8 cellular contexts compared by ENCODE assay signal in the genomic region with DNA sequence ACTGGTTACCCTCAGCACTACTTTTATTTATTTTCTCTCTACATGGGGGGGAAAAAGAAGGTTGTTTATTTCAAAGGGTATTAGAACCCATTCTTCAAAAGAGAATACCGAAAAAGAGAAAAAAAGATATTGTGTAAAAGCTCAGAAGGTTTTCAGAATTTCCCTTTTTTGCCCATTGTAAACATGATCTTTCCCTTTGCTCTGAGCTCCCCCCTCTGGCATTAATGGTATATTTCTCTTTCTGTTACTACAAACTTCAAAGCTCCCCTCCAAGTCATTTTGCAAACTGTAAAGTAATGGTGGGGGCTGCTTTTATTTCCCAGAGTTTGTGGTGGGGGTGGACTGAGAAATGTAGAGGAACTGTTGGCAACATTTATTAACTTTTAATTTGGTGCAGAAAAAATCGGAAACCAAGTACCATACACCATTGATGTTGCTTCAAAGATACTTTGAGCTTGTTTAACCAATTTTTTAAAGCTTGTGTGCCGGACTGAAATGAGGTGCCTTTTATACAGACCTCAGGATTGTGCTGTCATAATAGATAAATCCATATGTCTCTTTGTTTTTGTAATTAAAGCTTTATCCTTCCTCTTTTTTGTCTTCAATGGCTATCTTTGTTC.
DNase-seq lines count a peak whose midpoint lies in the region; ATAC-seq, FAIRE-seq and TF ChIP-seq lines count a peak whose summit lies in the region.

No MANE protein-coding gene starts in this region.

- no peaks in the 10 kb centered on the region; the same call in 1 of the 2 replicates for H3K9me2 ChIP-seq in GM23338 (ENCODE audit: insufficient read depth)

- no peak overlapping the region for H3K27ac Mint-ChIP-seq in GM23338
- H3K27ac Mint-ChIP-seq in stimulated activated naive B cell treated with anti-CD40 and anti-IgM and Interleukin-4, amounts not matched to agents 10 μg/mL and 1 μg/mL and 100 μg/mL, for 72 hours = no peak overlapping the region

- no peak overlapping the region for H3K27ac ChIP-seq in GM23338 (ENCODE audit: low read depth)
- H3K27ac ChIP-seq in Panc1 (ENCODE audit: low read length) = no peak overlapping the region

- intact Hi-C loops in Panc1 (cut with micrococcal nuclease; ENCODE audit: unreplicated experiment) = no loop called here

- peaks cover 2% of the 10 kb centered on the region for H3K27me3 Mint-ChIP-seq in GM23338 (ENCODE audit: insufficient read depth, low read depth, poor library complexity)
- no peaks in the 10 kb centered on the region for H3K27me3 Mint-ChIP-seq in stimulated activated naive B cell treated with anti-CD40 and anti-IgM and Interleukin-4, amounts not matched to agents 10 μg/mL and 1 μg/mL and 100 μg/mL, for 72 hours

- no peak overlapping the region for H3K4me3 Mint-ChIP-seq in GM23338
- H3K4me3 Mint-ChIP-seq in stimulated activated naive B cell treated with anti-CD40 and anti-IgM and Interleukin-4, amounts not matched to agents 10 μg/mL and 1 μg/mL and 100 μg/mL, for 72 hours = no peak overlapping the region

- in situ Hi-C loops in Panc1 (cut with HindIII; ENCODE audit: low pct_unique_long_range_greater_than_20kb, low sequenced_read_pairs) = no loop called here

- H3K36me3 Mint-ChIP-seq in GM23338 (ENCODE audit: low read depth) = peaks cover 10% of the 10 kb centered on the region; the same call in 2 of the 3 replicates
- H3K36me3 Mint-ChIP-seq in stimulated activated naive B cell treated with anti-CD40 and anti-IgM and Interleukin-4, amounts not matched to agents 10 μg/mL and 1 μg/mL and 100 μg/mL, for 72 hours = peaks cover 12 to 15% of the 10 kb centered on the region in 2 donors

- TF ChIP-seq CTCF in BE2C (IDR thresholded peaks at IDR 0.05; ENCODE audit: low read depth, low read length) (peak; percentile 72), GM23338 (conservative IDR thresholded peaks at IDR 0.05; ENCODE audit: low read depth in 2 of 2) (peak; percentile 66 to 71), Panc1 (IDR thresholded peaks at IDR 0.05) (peak; percentile 56; the same call in 1 of the 2 replicates)

- POLR2A ChIA-PET in Panc1 (lab: Charles Lee) = no interaction called here

- H3K9me3 Mint-ChIP-seq in GM23338 = peaks cover 6% of the 10 kb centered on the region; the same call in 2 of the 3 replicates
- peaks cover 0 to 1% of the 10 kb centered on the region in 2 donors for H3K9me3 Mint-ChIP-seq in stimulated activated naive B cell treated with anti-CD40 and anti-IgM and Interleukin-4, amounts not matched to agents 10 μg/mL and 1 μg/mL and 100 μg/mL, for 72 hours

- H3K9me3 ChIP-seq in BE2C (no peaks in the 10 kb centered on the region), Panc1 (ENCODE audit: control insufficient read depth, insufficient read depth, low read depth, low read length) (no peaks in the 10 kb centered on the region)

- H3K79me2 ChIP-seq in GM23338 (replicated peaks; ENCODE audit: insufficient read depth) = no peaks in the 10 kb centered on the region; the same call in 1 of the 2 replicates

- FAIRE-seq in HTR-8/SVneo (lab: Jason Lieb, UNC) = no peak

- ATAC-seq in GM23338 (peak; percentile 56), Panc1 (no peak), HG03025 (IDR thresholded peaks at IDR 0.05; ENCODE audit: low FRiP score, unreplicated experiment) (no peak)
- ATAC-seq in stimulated activated naive B cell treated with anti-CD40 and anti-IgM and Interleukin-4, amounts not matched to agents 10 μg/mL and 1 μg/mL and 100 μg/mL, for 72 hours (replicated peaks) = peak; percentile 50 to 58

- no TSS peak for BruUV-seq in Panc1 (replicated peaks; lab: Mats Ljungman, UMichigan)

- H4K20me1 ChIP-seq in GM23338 (replicated peaks; ENCODE audit: insufficient read depth) = 0 out of 2 replicates have a peak, but pooled peaks cover 4% of the 10 kb centered on the region

- H3K4me1 ChIP-seq in BE2C (peaks cover 14% of the 10 kb centered on the region), GM23338 (ENCODE audit: insufficient read depth) (peaks cover 21% of the 10 kb centered on the region), Panc1 (ENCODE audit: control insufficient read depth, insufficient read depth, low read length) (peaks cover 8% of the 10 kb centered on the region)

- CTCF ChIA-PET in Panc1 (lab: Charles Lee) = interaction anchor here (0.6 to 1.0 kb wide), 3 partner anchors 181 to 854 kb away, joined by 3 read pairs; no protein-coding TSS in a partner anchor

- no peaks in the 10 kb centered on the region for H3K36me3 ChIP-seq in BE2C
- H3K36me3 ChIP-seq in GM23338 (ENCODE audit: insufficient read depth) = no peaks in the 10 kb centered on the region
- no peaks in the 10 kb centered on the region for H3K36me3 ChIP-seq in Panc1 (ENCODE audit: control insufficient read depth, insufficient read depth, low read length)

- peaks cover 22% of the 10 kb centered on the region for H3K4me1 Mint-ChIP-seq in GM23338
- peaks cover 9 to 41% of the 10 kb centered on the region in 2 donors for H3K4me1 Mint-ChIP-seq in stimulated activated naive B cell treated with anti-CD40 and anti-IgM and Interleukin-4, amounts not matched to agents 10 μg/mL and 1 μg/mL and 100 μg/mL, for 72 hours

- DNase-seq in BE2C = peak; percentile 17
- DNase-seq in GM23338 (ENCODE audit: low spot score) = peak; percentile 66
- no peak for DNase-seq in Panc1 (ENCODE audit: low read depth, low spot score)
- peak; percentile 39 for DNase-seq in fibroblast of the conjunctiva (ENCODE audit: low read depth)
- DNase-seq in stimulated activated naive B cell treated with anti-CD40 and anti-IgM and Interleukin-4, amounts not matched to agents 10 μg/mL and 1 μg/mL and 100 μg/mL, for 72 hours = no peak
- no peak for DNase-seq in HTR-8/SVneo (ENCODE audit: insufficient read length, low spot score)
- DNase-seq in effector CD8-positive, alpha-beta T cell (lab: John Stamatoyannopoulos, UW) = no peak

- no peak overlapping the region for H3K4me2 ChIP-seq in GM23338

- H3K27me3 ChIP-seq in BE2C (no peaks in the 10 kb centered on the region), GM23338 (ENCODE audit: insufficient read depth) (no peaks in the 10 kb centered on the region), Panc1 (ENCODE audit: control insufficient read depth, insufficient read depth, low read length) (no peaks in the 10 kb centered on the region)

- H3K4me3 ChIP-seq in BE2C (ENCODE audit: low read depth, low read length) (no peak overlapping the region), GM23338 (no peak overlapping the region), Panc1 (ENCODE audit: low read depth in 2 of 2, low read length in 2 of 2) (no peak overlapping the region)

- H2AFZ ChIP-seq in GM23338 = no peak overlapping the region

- H3F3A ChIP-seq in GM23338 (replicated peaks; ENCODE audit: low read depth) = no peaks in the 10 kb centered on the region

TF ChIP-seq in GM23338, 12 proteins besides CTCF, POLR2A, EP300 and RAD21 (continues in another document):
- TF ChIP-seq, protein P1, sequence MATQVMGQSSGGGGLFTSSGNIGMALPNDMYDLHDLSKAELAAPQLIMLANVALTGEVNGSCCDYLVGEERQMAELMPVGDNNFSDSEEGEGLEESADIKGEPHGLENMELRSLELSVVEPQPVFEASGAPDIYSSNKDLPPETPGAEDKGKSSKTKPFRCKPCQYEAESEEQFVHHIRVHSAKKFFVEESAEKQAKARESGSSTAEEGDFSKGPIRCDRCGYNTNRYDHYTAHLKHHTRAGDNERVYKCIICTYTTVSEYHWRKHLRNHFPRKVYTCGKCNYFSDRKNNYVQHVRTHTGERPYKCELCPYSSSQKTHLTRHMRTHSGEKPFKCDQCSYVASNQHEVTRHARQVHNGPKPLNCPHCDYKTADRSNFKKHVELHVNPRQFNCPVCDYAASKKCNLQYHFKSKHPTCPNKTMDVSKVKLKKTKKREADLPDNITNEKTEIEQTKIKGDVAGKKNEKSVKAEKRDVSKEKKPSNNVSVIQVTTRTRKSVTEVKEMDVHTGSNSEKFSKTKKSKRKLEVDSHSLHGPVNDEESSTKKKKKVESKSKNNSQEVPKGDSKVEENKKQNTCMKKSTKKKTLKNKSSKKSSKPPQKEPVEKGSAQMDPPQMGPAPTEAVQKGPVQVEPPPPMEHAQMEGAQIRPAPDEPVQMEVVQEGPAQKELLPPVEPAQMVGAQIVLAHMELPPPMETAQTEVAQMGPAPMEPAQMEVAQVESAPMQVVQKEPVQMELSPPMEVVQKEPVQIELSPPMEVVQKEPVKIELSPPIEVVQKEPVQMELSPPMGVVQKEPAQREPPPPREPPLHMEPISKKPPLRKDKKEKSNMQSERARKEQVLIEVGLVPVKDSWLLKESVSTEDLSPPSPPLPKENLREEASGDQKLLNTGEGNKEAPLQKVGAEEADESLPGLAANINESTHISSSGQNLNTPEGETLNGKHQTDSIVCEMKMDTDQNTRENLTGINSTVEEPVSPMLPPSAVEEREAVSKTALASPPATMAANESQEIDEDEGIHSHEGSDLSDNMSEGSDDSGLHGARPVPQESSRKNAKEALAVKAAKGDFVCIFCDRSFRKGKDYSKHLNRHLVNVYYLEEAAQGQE (IDR thresholded peaks at IDR 0.05; ENCODE audit: unreplicated experiment) = no peak
- no peak for TF ChIP-seq CREB1 (CRISPR knock-in tag; IDR thresholded peaks at IDR 0.05; ENCODE audit: low read depth)

Comparison
In these comparisons a context has a peak if more than half of its experiments do, and no peak if none do; other contexts are left out.
1. DNase-seq: peak in BE2C (single experiment), GM23338 (single experiment) and fibroblast of the conjunctiva (single experiment); none in Panc1 (single experiment), stimulated activated naive B cell treated with anti-CD40 and anti-IgM and Interleukin-4, amounts not matched to agents 10 μg/mL and 1 μg/mL and 100 μg/mL, for 72 hours (single experiment), HTR-8/SVneo (single experiment) and effector CD8-positive, alpha-beta T cell (single experiment).
2. ATAC-seq: peak in GM23338 (single experiment) and stimulated activated naive B cell treated with anti-CD40 and anti-IgM and Interleukin-4, amounts not matched to agents 10 μg/mL and 1 μg/mL and 100 μg/mL, for 72 hours (2 of 2); none in Panc1 (single experiment) and HG03025 (single experiment).
3. Peak in every context shown above with its lines, with median percentiles within 50 percentile points of each other: CTCF ChIP-seq.